2 cellular contexts compared by ENCODE assay signal in genomic region chr18:61677435-61677830, GRCh38.
TF ChIP-seq lines count a peak whose summit lies in the region.

No MANE protein-coding gene starts in this region.

TF ChIP-seq in GM12878, 131 proteins besides CTCF, POLR2A, EP300 and RAD21 (continues in another document):
- TF ChIP-seq ELK1 (IDR thresholded peaks at IDR 0.05; ENCODE audit: low read depth, low read length), result no peak
- TF ChIP-seq E2F4 (IDR thresholded peaks at IDR 0.05; ENCODE audit: low read depth, low read length), result no peak
- TF ChIP-seq PBX3 (IDR thresholded peaks at IDR 0.05; ENCODE audit: insufficient replicate concordance, low read depth, low read length), result no peak
- no peak for TF ChIP-seq WRNIP1 (IDR thresholded peaks at IDR 0.05; ENCODE audit: borderline replicate concordance, low read depth, low read length)
- TF ChIP-seq RELB (IDR thresholded peaks at IDR 0.05; ENCODE audit: low read depth), result no peak
- TF ChIP-seq PML (IDR thresholded peaks at IDR 0.05; ENCODE audit: low read length), result no peak
- no peak for TF ChIP-seq ZBTB4 (CRISPR knock-in tag; IDR thresholded peaks at IDR 0.05)
- TF ChIP-seq PKNOX1 (IDR thresholded peaks at IDR 0.05), result no peak

TF ChIP-seq in SK-N-SH treated with all-trans-retinoic acid at 6 μM for 48 hours, 23 proteins besides CTCF, POLR2A, EP300 and RAD21:
- no peak for TF ChIP-seq TSHZ2 (CRISPR knock-in tag; IDR thresholded peaks at IDR 0.05)
- no peak for TF ChIP-seq OSR1 (CRISPR knock-in tag; IDR thresholded peaks at IDR 0.05)
- TF ChIP-seq CSRNP3 (CRISPR knock-in tag; IDR thresholded peaks at IDR 0.05), result no peak
- no peak for TF ChIP-seq ZNF8 (CRISPR knock-in tag; IDR thresholded peaks at IDR 0.05)
- no peak for TF ChIP-seq CSDC2 (CRISPR knock-in tag; IDR thresholded peaks at IDR 0.05)
- TF ChIP-seq ZC3H10 (CRISPR knock-in tag; IDR thresholded peaks at IDR 0.05), result no peak
- TF ChIP-seq CREB5 (CRISPR knock-in tag; IDR thresholded peaks at IDR 0.05; ENCODE audit: low read depth), result no peak
- TF ChIP-seq TCF4 (CRISPR knock-in tag; IDR thresholded peaks at IDR 0.05; ENCODE audit: borderline replicate concordance), result no peak
- no peak for TF ChIP-seq SNAI2 (CRISPR knock-in tag; IDR thresholded peaks at IDR 0.05)
- TF ChIP-seq ARNTL (CRISPR knock-in tag; IDR thresholded peaks at IDR 0.05; ENCODE audit: borderline replicate concordance, low read depth), result no peak
- no peak for TF ChIP-seq PATZ1 (CRISPR knock-in tag; IDR thresholded peaks at IDR 0.05; ENCODE audit: borderline replicate concordance)
- no peak for TF ChIP-seq ZFP3 (CRISPR knock-in tag; IDR thresholded peaks at IDR 0.05)
- no peak for TF ChIP-seq BACH2 (CRISPR knock-in tag; IDR thresholded peaks at IDR 0.05; ENCODE audit: borderline replicate concordance)
- no peak for TF ChIP-seq PPARA (CRISPR knock-in tag; IDR thresholded peaks at IDR 0.05; ENCODE audit: borderline replicate concordance)
- TF ChIP-seq TOX (CRISPR knock-in tag; IDR thresholded peaks at IDR 0.05; ENCODE audit: borderline replicate concordance), result no peak
- TF ChIP-seq GLIS3 (CRISPR knock-in tag; IDR thresholded peaks at IDR 0.05), result no peak
